In the genomic region with DNA sequence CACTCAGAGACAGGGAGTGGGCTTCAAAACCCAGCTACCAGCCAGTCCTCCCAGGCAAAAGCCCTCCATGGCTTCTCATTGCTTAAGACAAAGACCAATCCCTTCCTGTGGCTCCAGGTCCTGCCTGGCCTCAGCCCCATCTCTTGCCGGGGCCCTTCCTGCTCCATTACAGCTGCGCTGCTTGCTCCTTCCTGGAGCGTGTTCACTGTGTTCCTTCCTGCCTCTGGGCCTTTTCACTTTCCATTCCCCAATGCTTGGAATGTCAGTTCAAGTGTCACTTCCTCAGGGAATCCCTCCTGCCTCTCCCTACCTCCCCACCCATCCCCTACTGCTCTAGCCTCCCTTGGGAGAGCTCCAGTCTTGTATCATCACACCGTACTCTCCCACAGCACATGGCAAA, we compare ENCODE assay signal across 9 cellular contexts. TPM values are rescaled to one million over a fixed set of nuclear protein-coding genes. Genes with fewer than 3 reads are reported as not detected.
DNase-seq lines count a peak whose midpoint lies in the region; ATAC-seq, FAIRE-seq and TF ChIP-seq lines count a peak whose summit lies in the region.
"Had no signal": no experiment of that assay in that cellular context is flagged by ENCODE, and none has a peak within 500 bp of the region (broad histone marks: within the 10 kb centered on the region; RNA-seq: fewer than 3 reads in every experiment).

No MANE protein-coding gene starts in this region.

- H3K18ac ChIP-seq in IMR-90 (ENCODE audit: low read depth, low read length) = no peak overlapping the region

- no peak for TF ChIP-seq RAD21 in IMR-90 (IDR thresholded peaks at IDR 0.05; ENCODE audit: low read length)

- H3K36me3 ChIP-seq in IMR-90 (ENCODE audit: control insufficient read depth, insufficient read depth, low read length) = no peaks in the 10 kb centered on the region
- H3K36me3 ChIP-seq in endothelial cell of umbilical vein (ENCODE audit: control insufficient read depth in 2 of 2, extremely low read depth in 1 of 2, insufficient read depth in 2 of 2, low read length in 2 of 2) = no peaks in the 10 kb centered on the region
- H3K36me3 ChIP-seq in mucosa of rectum (ENCODE audit: control insufficient read depth in 2 of 2, insufficient read depth in 2 of 2, low read length in 2 of 2) = no peaks in the 10 kb centered on the region
- H3K36me3 ChIP-seq in tibial nerve = no peaks in the 10 kb centered on the region

- peaks cover 16% of the 10 kb centered on the region for H3K4me1 ChIP-seq in IMR-90 (ENCODE audit: control insufficient read depth, insufficient read depth, low read length)
- H3K4me1 ChIP-seq in endothelial cell of umbilical vein (ENCODE audit: control insufficient read depth, extremely low read depth, insufficient read depth, low read length) = peaks cover 20% of the 10 kb centered on the region
- H3K4me1 ChIP-seq in mucosa of rectum (ENCODE audit: control insufficient read depth in 2 of 2, insufficient read depth in 2 of 2, low read length in 2 of 2) = peaks cover 2 to 21% of the 10 kb centered on the region in 2 donors
- peaks cover 0 to 86% (median 67%) of the 10 kb centered on the region in 4 donors for H3K4me1 ChIP-seq in tibial nerve

- H3K56ac ChIP-seq in IMR-90 (ENCODE audit: extremely low read depth, insufficient read depth, low read length) = no peak overlapping the region

- H3K14ac ChIP-seq in IMR-90 (replicated peaks; ENCODE audit: low read depth, low read length) = peak overlapping the region; percentile 2; the same call in 1 of the 2 replicates

- no peaks in the 10 kb centered on the region for H3K79me1 ChIP-seq in IMR-90 (ENCODE audit: low read depth in 1 of 2, low read length in 2 of 2)

- H2AK5ac ChIP-seq in IMR-90 (ENCODE audit: low read depth, low read length) = peak overlapping the region; percentile 77

- CTCF ChIA-PET in IMR-90 (lab: Yijun Ruan, JAX) = no interaction called here
- CTCF ChIA-PET in endothelial cell of umbilical vein (lab: Charles Lee) = interaction anchor here (1.0 to 2.8 kb wide), 3 partner anchors 20 to 63 kb away, joined by 4 to 10 read pairs (median 4); partner anchors contain the start of gene BAK1

- POLR2A ChIA-PET in IMR-90 (lab: Charles Lee; ENCODE audit: unreplicated experiment) = no interaction called here
- POLR2A ChIA-PET in endothelial cell of umbilical vein (lab: Charles Lee) = no interaction called here

- FAIRE-seq in endothelial cell of umbilical vein (lab: Jason Lieb, UNC) (peak; percentile 76), HTR-8/SVneo (lab: Jason Lieb, UNC) (no peak)

- H2BK120ac ChIP-seq in IMR-90 (ENCODE audit: low read depth, low read length) = peak overlapping the region; percentile 7

- H3K23ac ChIP-seq in IMR-90 (ENCODE audit: low read depth, low read length) = 0 out of 2 replicates have a peak overlapping the region, but pooled peaks have one; percentile 1

- H4K5ac ChIP-seq in IMR-90 (ENCODE audit: low read depth, low read length) = no peak overlapping the region

- H2BK20ac ChIP-seq in IMR-90 (ENCODE audit: low read depth, low read length) = no peak overlapping the region

- H3K4me3 ChIP-seq in IMR-90 (ENCODE audit: insufficient read depth, low read depth, low read length) (no peak overlapping the region), endothelial cell of umbilical vein (replicated peaks in 1 of 3; ENCODE audit: insufficient read depth in 1 of 3, low read depth in 1 of 3, low read length in 3 of 3) (no peak overlapping the region), mucosa of rectum (ENCODE audit: low read length in 2 of 2) (no peak overlapping the region), tibial nerve (no peak overlapping the region)

- H4K8ac ChIP-seq in IMR-90 (ENCODE audit: low read depth in 2 of 2, low read length in 2 of 2) = peak overlapping the region in 1 of 2 experiments; percentile 42; a peak in 1 of 4 replicates

- TF ChIP-seq CTCF in IMR-90 (conservative IDR thresholded peaks at IDR 0.05; ENCODE audit: low read depth, low read length) (no peak), endothelial cell of umbilical vein (IDR thresholded peaks at IDR 0.05; ENCODE audit: extremely low read depth in 1 of 2, insufficient read depth in 1 of 2, low read depth in 1 of 2, low read length in 2 of 2) (no peak), tibial nerve (IDR thresholded peaks at IDR 0.05) (no peak)

- TF ChIP-seq POLR2A in IMR-90 (IDR thresholded peaks at IDR 0.05; ENCODE audit: low read depth, low read length) (no peak), endothelial cell of umbilical vein (IDR thresholded peaks at IDR 0.05; ENCODE audit: low read depth, low read length) (no peak), tibial nerve (IDR thresholded peaks at IDR 0.05) (no peak)

- DNase-seq in IMR-90 = no peak
- DNase-seq in endothelial cell of umbilical vein (ENCODE audit: low read depth, low spot score) = no peak
- no peak for DNase-seq in tibial nerve (ENCODE audit: low spot score in 2 of 2)
- no peak for DNase-seq in HTR-8/SVneo (ENCODE audit: insufficient read length, low spot score)
- no peak for DNase-seq in OCI-M1 (lab: John Stamatoyannopoulos, UW)
- DNase-seq: NCI-H1436; NK-92 treated with Interleukin-12 subunit alpha and Interleukin-12 subunit beta, amount 100 ng/mL, for 24 hours had no signal

- dilution Hi-C loops in IMR-90 (cut with HindIII; ENCODE audit: low sequenced_read_pairs, unreplicated experiment) (no loop called here), endothelial cell of umbilical vein (cut with MboI; ENCODE audit: extremely low pct_ligation_motif_present, low sequenced_read_pairs) (no loop called here)

- H3K27me3 ChIP-seq in IMR-90 (ENCODE audit: control insufficient read depth, insufficient read depth, low read length) (no peaks in the 10 kb centered on the region), endothelial cell of umbilical vein (ENCODE audit: control insufficient read depth in 2 of 2, insufficient read depth in 2 of 2, low read length in 2 of 2) (no peaks in the 10 kb centered on the region), mucosa of rectum (ENCODE audit: control insufficient read depth in 2 of 2, insufficient read depth in 2 of 2, low read length in 2 of 2) (no peaks in the 10 kb centered on the region), tibial nerve (no peaks in the 10 kb centered on the region)

- ATAC-seq in IMR-90 (ENCODE audit: low read depth) (no peak), GM18517 (IDR thresholded peaks at IDR 0.05; ENCODE audit: unreplicated experiment) (no peak)

- no peak overlapping the region for H2BK5ac ChIP-seq in IMR-90 (ENCODE audit: low read depth, low read length, poor library complexity, severe bottlenecking)

- in situ Hi-C loops in IMR-90 (cut with MboI; ENCODE audit: low sequenced_read_pairs) = no loop called here

- H3K9ac ChIP-seq in IMR-90 (ENCODE audit: low read depth, low read length) = no peak overlapping the region
- H3K9ac ChIP-seq in endothelial cell of umbilical vein (replicated peaks; ENCODE audit: extremely low read depth, insufficient read depth, low read length) = no peak overlapping the region
- H3K9ac ChIP-seq in mucosa of rectum (ENCODE audit: low read depth in 1 of 2, low read length in 2 of 2) = no peak overlapping the region

- no TSS peak for BruUV-seq in IMR-90 (replicated peaks; lab: Mats Ljungman, UMichigan)
- BruUV-seq in endothelial cell of umbilical vein (replicated peaks; lab: Mats Ljungman, UMichigan) = no TSS peak

- H4K91ac ChIP-seq in IMR-90 (ENCODE audit: insufficient read depth, low read depth, low read length) = no peak overlapping the region

- H4K20me1 ChIP-seq in IMR-90 (ENCODE audit: insufficient read depth, low read length) (no peaks in the 10 kb centered on the region), endothelial cell of umbilical vein (replicated peaks; ENCODE audit: control insufficient read depth, extremely low read depth, insufficient read depth, low read length) (no peaks in the 10 kb centered on the region)

- H2AFZ ChIP-seq in IMR-90 (replicated peaks; ENCODE audit: low read length, poor library complexity) (peak overlapping the region; percentile 58), endothelial cell of umbilical vein (ENCODE audit: low read depth, low read length) (peak overlapping the region; percentile 97)

- no peak for TF ChIP-seq EP300 in tibial nerve (IDR thresholded peaks at IDR 0.05)

- peak overlapping the region; percentile 52; the same call in 1 of the 2 replicates for H3K4ac ChIP-seq in IMR-90 (ENCODE audit: low read depth, low read length)

- H2BK15ac ChIP-seq in IMR-90 (ENCODE audit: low read depth, low read length) = no peak overlapping the region

- H3K27ac ChIP-seq in IMR-90 (ENCODE audit: insufficient read depth, low read length) (no peak overlapping the region), endothelial cell of umbilical vein (ENCODE audit: insufficient read depth, low read depth, low read length) (peak overlapping the region; percentile 54), mucosa of rectum (ENCODE audit: low read depth in 2 of 2, low read length in 2 of 2) (peak overlapping the region; percentile 16 to 18), tibial nerve (peak overlapping the region; percentile 11 to 94 (median 80))

- H3K9me3 ChIP-seq in IMR-90 (ENCODE audit: control insufficient read depth, insufficient read depth, low read length) (no peaks in the 10 kb centered on the region), endothelial cell of umbilical vein (replicated peaks; ENCODE audit: control insufficient read depth, insufficient read depth, low read length) (no peaks in the 10 kb centered on the region), mucosa of rectum (ENCODE audit: control insufficient read depth in 2 of 2, low read length in 2 of 2) (no peaks in the 10 kb centered on the region), tibial nerve (peaks cover 0 to 5% (median 0%) of the 10 kb centered on the region in 4 donors)

- H3K9me1 ChIP-seq in IMR-90 (ENCODE audit: insufficient read depth, low read length) (peaks cover 18% of the 10 kb centered on the region; the same call in 1 of the 2 replicates), endothelial cell of umbilical vein (replicated peaks; ENCODE audit: control insufficient read depth, extremely low read depth, insufficient read depth, low read length) (no peaks in the 10 kb centered on the region)

- peak overlapping the region; percentile 56 for H2AK9ac ChIP-seq in IMR-90 (replicated peaks; ENCODE audit: low read depth, low read length, poor library complexity)

- H3K4me2 ChIP-seq in IMR-90 (ENCODE audit: low read depth, low read length) (no peak overlapping the region), endothelial cell of umbilical vein (ENCODE audit: insufficient read depth, low read length) (peak overlapping the region; percentile 12)

- 94% methylated on average over 4 of the region's 4 CpGs; no CpG with 5 or more reads in 1 of the 2 experiments for WGBS in IMR-90 (ENCODE audit: extremely low coverage in 2 of 2, insufficient read length in 1 of 2), 2 experiments
- 29 to 42% methylated on average over 4 of the region's 4 CpGs for WGBS in tibial nerve, 2 donors

- intact Hi-C loops in IMR-90 (cut with micrococcal nuclease) (no loop called here), endothelial cell of umbilical vein (cut with micrococcal nuclease) (no loop called here)

- H3K79me2 ChIP-seq in endothelial cell of umbilical vein (ENCODE audit: control insufficient read depth, insufficient read depth, low read length) = no peaks in the 10 kb centered on the region

RNA-seq across cellular contexts. Expression of gene ITPR3, which starts 11.1 kb away (rescaled TPM):
- 1.6 and 1.7 TPM in 2 replicates for total RNA-seq in IMR-90 (2012; rRNA removed)
- 3.7 and 4.1 TPM in 2 replicates for polyA plus RNA-seq in IMR-90 (2012; rRNA removed)
- polyA plus RNA-seq in IMR-90 (2012; cell fraction: cytosol; rRNA removed) = 1.3 and 3.6 TPM in 2 replicates
- 20.9 and 27.8 TPM in 2 replicates for polyA plus RNA-seq in IMR-90 (2012; cell fraction: nucleus; rRNA removed; ENCODE audit: low replicate concordance)
- total RNA-seq in endothelial cell of umbilical vein = 40.5 and 52.2 TPM in 2 replicates
- polyA plus RNA-seq in endothelial cell of umbilical vein = 28.8 and 31.9 TPM in 2 replicates
- polyA plus RNA-seq in endothelial cell of umbilical vein (2011; cell fraction: cytosol; rRNA removed) = 21.2 and 23.9 TPM in 2 replicates
- polyA plus RNA-seq in endothelial cell of umbilical vein (2011; cell fraction: nucleus; rRNA removed) = 168 and 176 TPM in 2 replicates
- 31.8 and 34.2 TPM in 2 replicates for polyA plus RNA-seq in endothelial cell of umbilical vein (2012)
- 46.8 and 51.3 TPM in 2 replicates for polyA minus RNA-seq in endothelial cell of umbilical vein
- polyA minus RNA-seq in endothelial cell of umbilical vein (2011; cell fraction: cytosol; rRNA and poly(A)+ RNA removed) = 53.1 TPM
- 40.9 and 48.2 TPM in 2 replicates for polyA minus RNA-seq in endothelial cell of umbilical vein (2011; cell fraction: nucleus; rRNA and poly(A)+ RNA removed)
- total RNA-seq in tibial nerve = 100 to 1,000 TPM in 2 of 4 donors, 10 to 100 TPM in 2; 76.8 to 101 (median 93.9) TPM

RNA-seq across cellular contexts. Expression of gene BAK1, which starts 30.0 kb away (rescaled TPM):
- total RNA-seq in IMR-90 (2012; rRNA removed) (12.0 and 12.5 TPM in 2 replicates), endothelial cell of umbilical vein (25.4 and 27.5 TPM in 2 replicates), tibial nerve (10 to 100 TPM in 2 of 4 donors, 1 to 10 TPM in 2; 7.9 to 15.3 (median 10.1) TPM)
- polyA plus RNA-seq in IMR-90 (2012; rRNA removed) (18.2 and 19.0 TPM in 2 replicates), endothelial cell of umbilical vein (37.1 and 39.8 TPM in 2 replicates)
- 10.5 and 18.3 TPM in 2 replicates for polyA plus RNA-seq in IMR-90 (2012; cell fraction: cytosol; rRNA removed)
- polyA plus RNA-seq in IMR-90 (2012; cell fraction: nucleus; rRNA removed; ENCODE audit: low replicate concordance) = 14.4 and 24.2 TPM in 2 replicates
- polyA plus RNA-seq in endothelial cell of umbilical vein (2011; cell fraction: cytosol; rRNA removed) = 24.6 and 27.6 TPM in 2 replicates
- 15.3 and 17.0 TPM in 2 replicates for polyA plus RNA-seq in endothelial cell of umbilical vein (2011; cell fraction: nucleus; rRNA removed)
- polyA plus RNA-seq in endothelial cell of umbilical vein (2012) = 29.1 and 30.7 TPM in 2 replicates
- polyA minus RNA-seq in endothelial cell of umbilical vein = 32.9 and 34.5 TPM in 2 replicates
- 19.3 TPM for polyA minus RNA-seq in endothelial cell of umbilical vein (2011; cell fraction: cytosol; rRNA and poly(A)+ RNA removed)
- 6.8 and 7.2 TPM in 2 replicates for polyA minus RNA-seq in endothelial cell of umbilical vein (2011; cell fraction: nucleus; rRNA and poly(A)+ RNA removed)

Comparison
In these comparisons a context has a peak if more than half of its experiments do, and no peak if none do; other contexts are left out.
1. RNA of gene ITPR3, which starts 11.1 kb away (total RNA-seq): 76.8 to 101 TPM in tibial nerve and 40.5 to 52.2 TPM in endothelial cell of umbilical vein; 1.6 to 1.7 TPM in IMR-90; every median in the first group is over 10 times any median in the second.